In the genomic region with DNA sequence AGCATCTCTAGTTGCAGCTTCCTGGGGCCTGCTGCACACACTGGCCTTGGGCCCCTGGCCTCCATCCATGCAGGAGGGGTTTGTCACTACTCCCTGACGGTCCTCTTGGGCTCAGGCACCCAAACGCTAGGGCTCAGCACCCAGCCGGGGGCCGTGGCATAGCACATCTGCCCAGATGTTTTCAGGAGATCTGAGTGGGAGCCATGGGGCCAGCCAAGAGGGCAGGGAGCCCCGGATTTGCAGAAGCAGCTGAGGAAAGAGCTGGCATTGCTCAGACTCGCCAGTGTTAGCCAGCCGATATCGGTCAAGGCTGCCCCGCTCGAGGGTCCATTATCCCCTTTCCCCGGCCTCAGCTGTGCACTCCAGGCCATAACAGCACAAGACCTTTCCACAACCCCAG, we compare ENCODE assay signal across 16 cellular contexts. TPM values are rescaled to one million over a fixed set of nuclear protein-coding genes. Genes with fewer than 3 reads are reported as not detected.
DNase-seq lines count a peak whose midpoint lies in the region; ATAC-seq, FAIRE-seq and TF ChIP-seq lines count a peak whose summit lies in the region.
"Had no signal": no experiment of that assay in that cellular context is flagged by ENCODE, and none has a peak within 500 bp of the region (broad histone marks: within the 10 kb centered on the region; RNA-seq: fewer than 3 reads in every experiment).

No MANE protein-coding gene starts in this region.

- H3K4me3 ChIP-seq in CD4-positive, alpha-beta memory T cell (ENCODE audit: low read length in 2 of 2): no peak overlapping the region
- H3K4me3 ChIP-seq in GM23338 (peak overlapping the region; percentile 76; the same call in 1 of the 2 replicates), astrocyte (ENCODE audit: insufficient read depth, low read depth, low read length) (no peak overlapping the region)
- H3K4me3 ChIP-seq: body of pancreas had no signal

- no peaks in the 10 kb centered on the region for H3K4me1 ChIP-seq in CD4-positive, alpha-beta memory T cell (ENCODE audit: insufficient read depth, low read length)
- H3K4me1 ChIP-seq in GM23338 (ENCODE audit: insufficient read depth): peaks cover 15% of the 10 kb centered on the region
- peaks cover 6% of the 10 kb centered on the region for H3K4me1 ChIP-seq in astrocyte (ENCODE audit: insufficient read depth, low read length)

- H3K36me3 Mint-ChIP-seq in CD4-positive, alpha-beta memory T cell: no peaks in the 10 kb centered on the region
- H3K36me3 Mint-ChIP-seq in GM23338 (ENCODE audit: low read depth): no peaks in the 10 kb centered on the region; the same call in 2 of the 3 replicates
- no peaks in the 10 kb centered on the region for H3K36me3 Mint-ChIP-seq in astrocyte (ENCODE audit: low read depth, unreplicated experiment)
- H3K36me3 Mint-ChIP-seq in naive thymus-derived CD8-positive, alpha-beta T cell: no peaks in the 10 kb centered on the region
- no peaks in the 10 kb centered on the region for H3K36me3 Mint-ChIP-seq in activated T-helper 1 cell treated with anti-CD3 and anti-CD28 coated beads, Interleukin-12 subunit alpha, Interleukin-12 subunit beta, Interleukin-2, Interleukin-4 antibody, amounts not matched to agents 30 ng/mL and 10 ng/mL and 1 ng/mL, durations not matched to agents 14 hours and 24 hours and 36 hours (ENCODE audit: low read depth)

- CTCF ChIA-PET in CD4-positive, alpha-beta memory T cell (lab: Charles Lee; ENCODE audit: partially characterized antibody): no interaction called here

- H3K79me2 ChIP-seq in GM23338 (replicated peaks; ENCODE audit: insufficient read depth): no peaks in the 10 kb centered on the region
- H3K79me2 ChIP-seq in astrocyte (ENCODE audit: insufficient read depth, low read length): peaks cover 13% of the 10 kb centered on the region

- H3K4me2 ChIP-seq in GM23338 (peak overlapping the region; percentile 64), astrocyte (ENCODE audit: low read length) (peak overlapping the region; percentile 85)

- no peak overlapping the region for H2AFZ ChIP-seq in GM23338
- H2AFZ ChIP-seq in astrocyte (ENCODE audit: low read depth, low read length): no peak overlapping the region

- no peaks in the 10 kb centered on the region for H3K9me2 ChIP-seq in GM23338 (ENCODE audit: insufficient read depth)

- peaks cover 40 to 43% of the 10 kb centered on the region in 2 donors for H3K27me3 Mint-ChIP-seq in CD4-positive, alpha-beta memory T cell
- H3K27me3 Mint-ChIP-seq in GM23338 (ENCODE audit: insufficient read depth, low read depth, poor library complexity) (peaks cover 50% of the 10 kb centered on the region), astrocyte (ENCODE audit: low read depth, unreplicated experiment) (peaks cover 80% of the 10 kb centered on the region)
- H3K27me3 Mint-ChIP-seq in naive thymus-derived CD8-positive, alpha-beta T cell: peaks cover 26 to 65% (median 53%) of the 10 kb centered on the region in 5 donors
- peaks cover 64% of the 10 kb centered on the region for H3K27me3 Mint-ChIP-seq in activated T-helper 1 cell treated with anti-CD3 and anti-CD28 coated beads, Interleukin-12 subunit alpha, Interleukin-12 subunit beta, Interleukin-2, Interleukin-4 antibody, amounts not matched to agents 30 ng/mL and 10 ng/mL and 1 ng/mL, durations not matched to agents 14 hours and 24 hours and 36 hours (ENCODE audit: insufficient read depth)

- ATAC-seq in GM23338 (no peak), GM21447 (IDR thresholded peaks at IDR 0.05; ENCODE audit: unreplicated experiment) (no peak)
- no peak for ATAC-seq in naive thymus-derived CD8-positive, alpha-beta T cell
- ATAC-seq: activated CD4-positive, CD25-positive, alpha-beta regulatory T cell treated with anti-CD3 and anti-CD28 coated beads, Interleukin-2, amount 50 U/mL, for 24 hours; body of pancreas; gastroesophageal sphincter; left ventricle myocardium superior had no signal

- no peak for DNase-seq in CD4-positive, alpha-beta memory T cell
- DNase-seq in GM23338 (ENCODE audit: low spot score) (no peak), astrocyte (ENCODE audit: low read depth) (no peak), kidney tubule cell (ENCODE audit: low spot score) (no peak)
- no peak for DNase-seq in naive thymus-derived CD8-positive, alpha-beta T cell
- no peak for DNase-seq in activated T-helper 1 cell treated with anti-CD3 and anti-CD28 coated beads, Interleukin-12 subunit alpha, Interleukin-12 subunit beta, Interleukin-2, Interleukin-4 antibody, amounts not matched to agents 30 ng/mL and 10 ng/mL and 1 ng/mL, durations not matched to agents 14 hours and 24 hours and 36 hours (ENCODE audit: low spot score)
- DNase-seq: activated gamma-delta T cell, body of pancreas, erythroblast, Kasumi-1, left ventricle myocardium superior had no signal

- no peak overlapping the region for H3K9ac ChIP-seq in astrocyte (ENCODE audit: low read length)

- no peak for FAIRE-seq in astrocyte (lab: Jason Lieb, UNC)

- intact Hi-C loops in CD4-positive, alpha-beta memory T cell (cut with micrococcal nuclease): no loop called here
- intact Hi-C loops in activated T-helper 1 cell treated with anti-CD3 and anti-CD28 coated beads, Interleukin-12 subunit alpha, Interleukin-12 subunit beta, Interleukin-2, Interleukin-4 antibody, amounts not matched to agents 30 ng/mL and 10 ng/mL and 1 ng/mL, durations not matched to agents 14 hours and 24 hours and 36 hours (cut with micrococcal nuclease): no loop called here

- no peak overlapping the region for H3K27ac ChIP-seq in CD4-positive, alpha-beta memory T cell (ENCODE audit: low read depth, low read length)
- H3K27ac ChIP-seq in GM23338 (ENCODE audit: low read depth) (no peak overlapping the region), astrocyte (ENCODE audit: low read depth, low read length) (no peak overlapping the region)

- peaks cover 8% of the 10 kb centered on the region for H3K27me3 ChIP-seq in CD4-positive, alpha-beta memory T cell (ENCODE audit: insufficient read depth, low read length)
- H3K27me3 ChIP-seq in GM23338 (ENCODE audit: insufficient read depth) (peaks cover 61% of the 10 kb centered on the region), astrocyte (ENCODE audit: insufficient read depth, low read length) (peaks cover 26% of the 10 kb centered on the region)
- H3K27me3 ChIP-seq: body of pancreas had no signal

- H3K27ac Mint-ChIP-seq in CD4-positive, alpha-beta memory T cell: no peak overlapping the region
- H3K27ac Mint-ChIP-seq in GM23338: no peak overlapping the region
- no peak overlapping the region for H3K27ac Mint-ChIP-seq in astrocyte (ENCODE audit: unreplicated experiment)
- no peak overlapping the region for H3K27ac Mint-ChIP-seq in naive thymus-derived CD8-positive, alpha-beta T cell
- no peak overlapping the region for H3K27ac Mint-ChIP-seq in activated T-helper 1 cell treated with anti-CD3 and anti-CD28 coated beads, Interleukin-12 subunit alpha, Interleukin-12 subunit beta, Interleukin-2, Interleukin-4 antibody, amounts not matched to agents 30 ng/mL and 10 ng/mL and 1 ng/mL, durations not matched to agents 14 hours and 24 hours and 36 hours
- H3K27ac Mint-ChIP-seq: dendritic cell treated with granulocyte-macrophage colony-stimulating factor and Interleukin-4, amounts not matched to agents 40 ng/mL and 50 ng/mL, for 4 days; T-helper 2 cell treated with Interferon-gamma antibody and Interleukin-4, amounts not matched to agents 5 μg/mL and 100 μg/mL, for 36 hours had no signal

- no peak for TF ChIP-seq CTCF in GM23338 (conservative IDR thresholded peaks at IDR 0.05; ENCODE audit: low read depth in 2 of 2)
- no peak for TF ChIP-seq CTCF in astrocyte (IDR thresholded peaks at IDR 0.05; ENCODE audit: insufficient read depth, low read depth, low read length)

- no peaks in the 10 kb centered on the region for H3K9me3 Mint-ChIP-seq in CD4-positive, alpha-beta memory T cell
- 0 out of 3 replicates have a peak, but pooled peaks cover 2% of the 10 kb centered on the region for H3K9me3 Mint-ChIP-seq in GM23338
- H3K9me3 Mint-ChIP-seq in astrocyte (ENCODE audit: unreplicated experiment): peaks cover 2% of the 10 kb centered on the region
- H3K9me3 Mint-ChIP-seq in naive thymus-derived CD8-positive, alpha-beta T cell: no peaks in the 10 kb centered on the region
- H3K9me3 Mint-ChIP-seq in activated T-helper 1 cell treated with anti-CD3 and anti-CD28 coated beads, Interleukin-12 subunit alpha, Interleukin-12 subunit beta, Interleukin-2, Interleukin-4 antibody, amounts not matched to agents 30 ng/mL and 10 ng/mL and 1 ng/mL, durations not matched to agents 14 hours and 24 hours and 36 hours: no peaks in the 10 kb centered on the region
- H3K9me3 Mint-ChIP-seq: dendritic cell treated with granulocyte-macrophage colony-stimulating factor and Interleukin-4, amounts not matched to agents 40 ng/mL and 50 ng/mL, for 4 days; T-helper 2 cell treated with Interferon-gamma antibody and Interleukin-4, amounts not matched to agents 5 μg/mL and 100 μg/mL, for 36 hours had no signal

- no peaks in the 10 kb centered on the region for H3K9me3 ChIP-seq in CD4-positive, alpha-beta memory T cell (ENCODE audit: control insufficient read depth in 1 of 2, low read length in 2 of 2)
- no peaks in the 10 kb centered on the region for H3K9me3 ChIP-seq in astrocyte (ENCODE audit: insufficient read depth, low read depth, low read length)
- H3K9me3 ChIP-seq: body of pancreas, gastroesophageal sphincter had no signal

- H3F3A ChIP-seq in GM23338 (replicated peaks; ENCODE audit: low read depth): peaks cover 8% of the 10 kb centered on the region; the same call in 1 of the 2 replicates

- peak overlapping the region in 5 of 8 donors; percentile 9 to 81 (median 71) for H3K4me3 Mint-ChIP-seq in CD4-positive, alpha-beta memory T cell
- peak overlapping the region; percentile 76 for H3K4me3 Mint-ChIP-seq in GM23338
- H3K4me3 Mint-ChIP-seq in astrocyte (ENCODE audit: unreplicated experiment): peak overlapping the region; percentile 75
- peak overlapping the region in 8 of 10 donors; percentile 56 to 80 (median 71) for H3K4me3 Mint-ChIP-seq in naive thymus-derived CD8-positive, alpha-beta T cell
- no peak overlapping the region for H3K4me3 Mint-ChIP-seq in activated T-helper 1 cell treated with anti-CD3 and anti-CD28 coated beads, Interleukin-12 subunit alpha, Interleukin-12 subunit beta, Interleukin-2, Interleukin-4 antibody, amounts not matched to agents 30 ng/mL and 10 ng/mL and 1 ng/mL, durations not matched to agents 14 hours and 24 hours and 36 hours

- no peaks in the 10 kb centered on the region for H4K20me1 ChIP-seq in GM23338 (replicated peaks; ENCODE audit: insufficient read depth)
- peaks cover 5% of the 10 kb centered on the region for H4K20me1 ChIP-seq in astrocyte (ENCODE audit: insufficient read depth, low read length)

- H3K36me3 ChIP-seq in CD4-positive, alpha-beta memory T cell (ENCODE audit: insufficient read depth, low read length): no peaks in the 10 kb centered on the region
- H3K36me3 ChIP-seq in GM23338 (ENCODE audit: insufficient read depth) (no peaks in the 10 kb centered on the region), astrocyte (ENCODE audit: insufficient read depth, low read length) (no peaks in the 10 kb centered on the region)
- H3K36me3 ChIP-seq: gastroesophageal sphincter had no signal

- POLR2A ChIA-PET in CD4-positive, alpha-beta memory T cell (lab: Charles Lee; ENCODE audit: partially characterized antibody): no interaction called here
- POLR2A ChIA-PET in naive thymus-derived CD8-positive, alpha-beta T cell (lab: Charles Lee): no interaction called here

- H3K4me1 Mint-ChIP-seq in CD4-positive, alpha-beta memory T cell: peaks cover 2 to 19% (median 10%) of the 10 kb centered on the region in 4 donors
- peaks cover 25% of the 10 kb centered on the region for H3K4me1 Mint-ChIP-seq in GM23338
- H3K4me1 Mint-ChIP-seq in astrocyte (ENCODE audit: low read depth, unreplicated experiment): no peaks in the 10 kb centered on the region
- peaks cover 2 to 12% (median 9%) of the 10 kb centered on the region in 4 donors for H3K4me1 Mint-ChIP-seq in naive thymus-derived CD8-positive, alpha-beta T cell
- H3K4me1 Mint-ChIP-seq in activated T-helper 1 cell treated with anti-CD3 and anti-CD28 coated beads, Interleukin-12 subunit alpha, Interleukin-12 subunit beta, Interleukin-2, Interleukin-4 antibody, amounts not matched to agents 30 ng/mL and 10 ng/mL and 1 ng/mL, durations not matched to agents 14 hours and 24 hours and 36 hours (ENCODE audit: low read depth): no peaks in the 10 kb centered on the region

RNA-seq across cellular contexts. Expression of a gene that starts 1.5 kb away (rescaled TPM):
- not detected for total RNA-seq in CD4-positive, alpha-beta memory T cell
- polyA plus RNA-seq in CD4-positive, alpha-beta memory T cell: not detected
- total RNA-seq in GM23338 (2014; rRNA removed; shearing (Covaris generic)): 19.8 and 27.9 TPM in 2 replicates
- polyA plus RNA-seq in GM23338 (2016; fragmentation: Nextera tagmentation; extraction: Ambion mirVana): 2.8 and 4.0 TPM in 2 replicates
- 0.55 and 0.95 TPM in 2 replicates for total RNA-seq in astrocyte
- total RNA-seq in naive thymus-derived CD8-positive, alpha-beta T cell: not detected
- not detected for polyA plus RNA-seq in naive thymus-derived CD8-positive, alpha-beta T cell
- total RNA-seq in activated T-helper 1 cell treated with anti-CD3 and anti-CD28 coated beads, Interleukin-12 subunit alpha, Interleukin-12 subunit beta, Interleukin-2, Interleukin-4 antibody, amounts not matched to agents 30 ng/mL and 10 ng/mL and 1 ng/mL, durations not matched to agents 14 hours and 24 hours and 36 hours: not detected in 2 replicates

RNA-seq across cellular contexts. Expression of a gene that starts 41.0 kb away (rescaled TPM):
- under 1 TPM; 0.53 to 0.58 TPM for total RNA-seq in CD4-positive, alpha-beta memory T cell
- polyA plus RNA-seq in CD4-positive, alpha-beta memory T cell: under 1 TPM in 1 of 2 donors, not detected in 1; 0.50 TPM
- total RNA-seq in GM23338 (2014; rRNA removed; shearing (Covaris generic)): 2.6 and 4.4 TPM in 2 replicates
- 4.1 and 4.5 TPM in 2 replicates for polyA plus RNA-seq in GM23338 (2016; fragmentation: Nextera tagmentation; extraction: Ambion mirVana)
- 0.41 and 0.65 TPM in 2 replicates for total RNA-seq in astrocyte
- 1 to 10 TPM in 1 of 2 experiments, under 1 TPM in 1; 0.78 to 2.7 TPM for total RNA-seq in naive thymus-derived CD8-positive, alpha-beta T cell
- polyA plus RNA-seq in naive thymus-derived CD8-positive, alpha-beta T cell: not detected
- total RNA-seq in activated T-helper 1 cell treated with anti-CD3 and anti-CD28 coated beads, Interleukin-12 subunit alpha, Interleukin-12 subunit beta, Interleukin-2, Interleukin-4 antibody, amounts not matched to agents 30 ng/mL and 10 ng/mL and 1 ng/mL, durations not matched to agents 14 hours and 24 hours and 36 hours: 1.9 and 2.0 TPM in 2 replicates

Comparison
In these comparisons a context has a peak if more than half of its experiments do, and no peak if none do; other contexts are left out.
1. RNA of a gene that starts 1.5 kb away (total RNA-seq): 19.8 to 27.9 TPM in GM23338; 0.55 to 0.95 TPM in astrocyte, not detected in activated T-helper 1 cell treated with anti-CD3 and anti-CD28 coated beads, Interleukin-12 subunit alpha, Interleukin-12 subunit beta, Interleukin-2, Interleukin-4 antibody, amounts not matched to agents 30 ng/mL and 10 ng/mL and 1 ng/mL, durations not matched to agents 14 hours and 24 hours and 36 hours, not detected in CD4-positive, alpha-beta memory T cell and not detected in naive thymus-derived CD8-positive, alpha-beta T cell; every median in the first group is over 10 times any median in the second.